ENCODE assay signal across 17 cellular contexts in genomic region chr5:10295619-10296326, GRCh38. TPM values are rescaled to one million over a fixed set of nuclear protein-coding genes. Genes with fewer than 3 reads are reported as not detected.
DNase-seq lines count a peak whose midpoint lies in the region; ATAC-seq lines count a peak whose summit lies in the region.
"Had no signal": no experiment of that assay in that cellular context is flagged by ENCODE, and none has a peak within 500 bp of the region (broad histone marks: within the 10 kb centered on the region; RNA-seq: fewer than 3 reads in every experiment).

No MANE protein-coding gene starts in this region.

- peak; percentile 73 for ATAC-seq in left colon
- no peak for ATAC-seq in GM21360 (IDR thresholded peaks at IDR 0.05; ENCODE audit: unreplicated experiment)
- ATAC-seq: gastroesophageal sphincter had no signal

- DNase-seq in activated effector memory CD4-positive, alpha-beta T cell treated with anti-CD3 and anti-CD28 coated beads, Interleukin-2, amount 50 U/mL, for 16 hours, result peak; percentile 37
- DNase-seq in activated effector memory CD4-positive, alpha-beta T cell treated with Interleukin-2 at 50 U/mL for 16 hours, result no peak
- DNase-seq in left colon (no peak), T-helper 1 cell (no peak), DMS 273 treated with DMSO at 0.1 percent for 48 hours (lab: John Stamatoyannopoulos, UW) (no peak)
- DNase-seq: 8988T; activated CD4-positive, alpha-beta T cell treated with anti-CD3 and anti-CD28 coated beads for 48 hours; activated gamma-delta T cell treated with Interleukin-2 at 50 U/mL for 16 hours; amniotic stem cell; dorsolateral prefrontal cortex; Kasumi-1; NCI-H1105; NCI-H2081 treated with DMSO at 0.1 percent for 48 hours; NCI-H446 treated with DMSO at 0.1 percent for 48 hours; stimulated activated CD4-positive, alpha-beta T cell treated with anti-CD3 and anti-CD28 coated beads, Interleukin-4, amount 100 ng/mL, for 1 hour had no signal

- intact Hi-C loops in left colon (cut with DNase I, micrococcal nuclease), result no loop called here

RNA-seq across cellular contexts. Expression of gene CMBL, which starts 11.9 kb away (rescaled TPM):
- total RNA-seq in left colon, result 100 to 1,000 TPM; 172 to 182 TPM

RNA-seq across cellular contexts. Expression of gene CCT5, which starts 45.7 kb away (rescaled TPM):
- 100 to 1,000 TPM; 136 to 150 TPM for total RNA-seq in left colon

RNA-seq across cellular contexts. Expression of gene ATPSCKMT, which starts 46.1 kb away (rescaled TPM):
- total RNA-seq in left colon, result 10 to 100 TPM; 13.2 to 17.4 TPM

RNA-seq across cellular contexts. Expression of gene MARCHF6, which starts 57.7 kb away (rescaled TPM):
- 100 to 1,000 TPM; 153 to 168 TPM for total RNA-seq in left colon
